ENCODE assay signal across 17 cellular contexts in genomic region chr7:69776611-69777010, GRCh38.
A peak's percentile ranks its signal among the peaks of the same experiment; 100 is the strongest.
DNase-seq lines count a peak whose midpoint lies in the region; ATAC-seq, FAIRE-seq and TF ChIP-seq lines count a peak whose summit lies in the region.
"Had no signal": no experiment of that assay in that cellular context is flagged by ENCODE, and none has a peak within 500 bp of the region (broad histone marks: within the 10 kb centered on the region; RNA-seq: fewer than 3 reads in every experiment).

No MANE protein-coding gene starts in this region.

- no peak overlapping the region for H3K4me3 Mint-ChIP-seq in astrocyte (ENCODE audit: unreplicated experiment)
- H3K4me3 Mint-ChIP-seq in activated CD4-positive, alpha-beta memory T cell treated with anti-CD3 and anti-CD28 coated beads for 36 hours = no peak overlapping the region
- H3K4me3 Mint-ChIP-seq: CD8-positive, alpha-beta memory T cell had no signal

- DNase-seq in AG20443 (ENCODE audit: low spot score) (peak; percentile 26), astrocyte (ENCODE audit: low read depth) (peak; percentile 63), fibroblast of lung (ENCODE audit: low read depth in 2 of 2) (peak; percentile 59 to 70), skeletal muscle cell (ENCODE audit: low read depth) (peak; percentile 36), NCI-H69 (lab: John Stamatoyannopoulos, UW) (no peak), RCC 7860 (ENCODE audit: low spot score) (no peak)
- no peak for DNase-seq in activated CD4-positive, alpha-beta memory T cell treated with anti-CD3 and anti-CD28 coated beads for 36 hours
- DNase-seq: CD8-positive, alpha-beta memory T cell; DMS 273 treated with DMSO at 0.1 percent for 48 hours; HCEC 1CT; NCI-H1436; NCI-H2081; NCI-H345 had no signal

- H3K4me3 ChIP-seq in astrocyte (ENCODE audit: insufficient read depth, low read depth, low read length) (no peak overlapping the region), fibroblast of lung (replicated peaks in 1 of 4; ENCODE audit: control extremely low read depth in 1 of 4, insufficient read depth in 1 of 4, low read depth in 3 of 4, low read length in 4 of 4) (no peak overlapping the region), skeletal muscle cell (ENCODE audit: low read depth, low read length) (no peak overlapping the region)
- H3K4me3 ChIP-seq: BLaER1, PC-9 had no signal

- H3K4me1 Mint-ChIP-seq in astrocyte (ENCODE audit: low read depth, unreplicated experiment) = peaks cover 24% of the 10 kb centered on the region
- no peaks in the 10 kb centered on the region for H3K4me1 Mint-ChIP-seq in activated CD4-positive, alpha-beta memory T cell treated with anti-CD3 and anti-CD28 coated beads for 36 hours (ENCODE audit: low read depth)
- H3K4me1 Mint-ChIP-seq: CD8-positive, alpha-beta memory T cell had no signal

- H3K27ac Mint-ChIP-seq in astrocyte (ENCODE audit: unreplicated experiment) = no peak overlapping the region
- no peak overlapping the region for H3K27ac Mint-ChIP-seq in activated CD4-positive, alpha-beta memory T cell treated with anti-CD3 and anti-CD28 coated beads for 36 hours
- H3K27ac Mint-ChIP-seq: CD8-positive, alpha-beta memory T cell had no signal

- CTCF ChIA-PET in activated CD4-positive, alpha-beta memory T cell treated with anti-CD3 and anti-CD28 coated beads for 36 hours (lab: Charles Lee) = no interaction called here

- H3K9me3 ChIP-seq in astrocyte (ENCODE audit: insufficient read depth, low read depth, low read length) = no peaks in the 10 kb centered on the region
- no peaks in the 10 kb centered on the region for H3K9me3 ChIP-seq in fibroblast of lung (ENCODE audit: control insufficient read depth, insufficient read depth, low read depth, low read length)
- H3K9me3 ChIP-seq: BLaER1 had no signal

- H4K20me1 ChIP-seq in astrocyte (ENCODE audit: insufficient read depth, low read length) (peaks cover 29% of the 10 kb centered on the region), fibroblast of lung (ENCODE audit: control insufficient read depth, extremely low read depth, insufficient read depth, low read length) (no peaks in the 10 kb centered on the region)

- H3K4me2 ChIP-seq in astrocyte (ENCODE audit: low read length) (no peak overlapping the region), fibroblast of lung (ENCODE audit: extremely low read depth, insufficient read depth, low read length) (no peak overlapping the region)
- H3K4me2 ChIP-seq: BLaER1, PC-9 had no signal

- H3K27ac ChIP-seq in astrocyte (ENCODE audit: low read depth, low read length) (no peak overlapping the region), fibroblast of lung (ENCODE audit: insufficient read depth, low read length) (no peak overlapping the region)
- H3K27ac ChIP-seq: BLaER1, PC-9 had no signal

- no peaks in the 10 kb centered on the region for H3K27me3 Mint-ChIP-seq in astrocyte (ENCODE audit: low read depth, unreplicated experiment)
- no peaks in the 10 kb centered on the region for H3K27me3 Mint-ChIP-seq in activated CD4-positive, alpha-beta memory T cell treated with anti-CD3 and anti-CD28 coated beads for 36 hours
- H3K27me3 Mint-ChIP-seq: CD8-positive, alpha-beta memory T cell had no signal

- H3K79me2 ChIP-seq in astrocyte (ENCODE audit: insufficient read depth, low read length) (no peaks in the 10 kb centered on the region), fibroblast of lung (ENCODE audit: control insufficient read depth, insufficient read depth, low read length) (no peaks in the 10 kb centered on the region)

- peaks cover 4% of the 10 kb centered on the region for H3K9me3 Mint-ChIP-seq in astrocyte (ENCODE audit: unreplicated experiment)
- H3K9me3 Mint-ChIP-seq in activated CD4-positive, alpha-beta memory T cell treated with anti-CD3 and anti-CD28 coated beads for 36 hours = no peaks in the 10 kb centered on the region
- H3K9me3 Mint-ChIP-seq: CD8-positive, alpha-beta memory T cell had no signal

- no peak for ATAC-seq in GM18867 (IDR thresholded peaks at IDR 0.05; ENCODE audit: unreplicated experiment)

- intact Hi-C loops in activated CD4-positive, alpha-beta memory T cell treated with anti-CD3 and anti-CD28 coated beads for 36 hours (cut with micrococcal nuclease) = no loop called here

- no peak for TF ChIP-seq CTCF in astrocyte (IDR thresholded peaks at IDR 0.05; ENCODE audit: insufficient read depth, low read depth, low read length)
- TF ChIP-seq CTCF in fibroblast of lung (conservative IDR thresholded peaks at IDR 0.05 in 1 of 2, IDR thresholded peaks at IDR 0.05 in 1 of 2; ENCODE audit: low read depth in 1 of 2, low read length in 2 of 2) = no peak

- H3K36me3 Mint-ChIP-seq in astrocyte (ENCODE audit: low read depth, unreplicated experiment) = no peaks in the 10 kb centered on the region
- H3K36me3 Mint-ChIP-seq in activated CD4-positive, alpha-beta memory T cell treated with anti-CD3 and anti-CD28 coated beads for 36 hours = no peaks in the 10 kb centered on the region
- H3K36me3 Mint-ChIP-seq: CD8-positive, alpha-beta memory T cell had no signal

- H3K36me3 ChIP-seq in astrocyte (ENCODE audit: insufficient read depth, low read length) (no peaks in the 10 kb centered on the region), fibroblast of lung (ENCODE audit: control insufficient read depth, insufficient read depth, low read length) (no peaks in the 10 kb centered on the region)

- H3K4me1 ChIP-seq in astrocyte (ENCODE audit: insufficient read depth, low read length) (peaks cover 7% of the 10 kb centered on the region), fibroblast of lung (ENCODE audit: control insufficient read depth, extremely low read depth, insufficient read depth, low read length) (no peaks in the 10 kb centered on the region)

- H3K27me3 ChIP-seq in astrocyte (ENCODE audit: insufficient read depth, low read length) (no peaks in the 10 kb centered on the region), fibroblast of lung (ENCODE audit: control insufficient read depth, insufficient read depth, low read length) (no peaks in the 10 kb centered on the region)
- H3K27me3 ChIP-seq: BLaER1 had no signal

- POLR2A ChIA-PET in activated CD4-positive, alpha-beta memory T cell treated with anti-CD3 and anti-CD28 coated beads for 36 hours (lab: Charles Lee) = no interaction called here

- H3K9ac ChIP-seq in astrocyte (ENCODE audit: low read length) (no peak overlapping the region), fibroblast of lung (ENCODE audit: insufficient read depth, low read length) (no peak overlapping the region)
- H3K9ac ChIP-seq: BLaER1 had no signal

- no peak overlapping the region for H2AFZ ChIP-seq in astrocyte (ENCODE audit: low read depth, low read length)
- no peak overlapping the region for H2AFZ ChIP-seq in fibroblast of lung (ENCODE audit: low read length)
- H2AFZ ChIP-seq: PC-9 had no signal

- FAIRE-seq in astrocyte (lab: Jason Lieb, UNC) (peak; percentile 5), RCC 7860 (lab: Jason Lieb, UNC) (no peak)
- FAIRE-seq: GM18507 had no signal

Comparison
In these comparisons a context has a peak if more than half of its experiments do, and no peak if none do; other contexts are left out.
1. DNase-seq: peak in AG20443 (single experiment), astrocyte (single experiment), fibroblast of lung (2 of 2) and skeletal muscle cell (single experiment); none in activated CD4-positive, alpha-beta memory T cell treated with anti-CD3 and anti-CD28 coated beads for 36 hours (single experiment), NCI-H69 (single experiment) and RCC 7860 (single experiment).